In genomic region chr3:36309092-36309491, GRCh38 we compare ENCODE assay signal across 23 cellular contexts.
"Had no signal": no experiment of that assay in that cellular context is flagged by ENCODE, and none has a peak within 500 bp of the region (broad histone marks: within the 10 kb centered on the region; RNA-seq: fewer than 3 reads in every experiment).

No MANE protein-coding gene starts in this region.

- H3K9me3 ChIP-seq: colonic mucosa, esophagus muscularis mucosa, esophagus squamous epithelium, gastrocnemius medialis, gastroesophageal sphincter, heart left ventricle had no signal

- H3K36me3 ChIP-seq: colonic mucosa, esophagus muscularis mucosa, esophagus squamous epithelium, gastrocnemius medialis, gastroesophageal sphincter, heart left ventricle, heart right ventricle had no signal

- H3K27me3 ChIP-seq: colonic mucosa, dorsolateral prefrontal cortex, esophagus muscularis mucosa, esophagus squamous epithelium, foreskin keratinocyte, gastrocnemius medialis, gastroesophageal sphincter, heart left ventricle, heart right ventricle had no signal

- DNase-seq: colonic mucosa; cortex of kidney; dermis blood vessel endothelial cell; dorsolateral prefrontal cortex; effector CD4-positive, alpha-beta T cell; effector CD8-positive, alpha-beta T cell; effector memory CD4-positive, alpha-beta T cell; effector memory CD8-positive, alpha-beta T cell; endodermal cell; erythroblast; esophagus squamous epithelium; foreskin melanocyte; gastrocnemius medialis; glutamatergic neuron; head of caudate nucleus; heart left ventricle; heart right ventricle had no signal

- H3K4me3 ChIP-seq: colonic mucosa, coronary artery, dorsolateral prefrontal cortex, esophagus muscularis mucosa, esophagus squamous epithelium, gastrocnemius medialis, gastroesophageal sphincter, heart left ventricle, heart right ventricle had no signal

- H3K4me1 ChIP-seq: colonic mucosa, esophagus muscularis mucosa, esophagus squamous epithelium, foreskin keratinocyte, gastrocnemius medialis, gastroesophageal sphincter, heart left ventricle, heart right ventricle had no signal

- ATAC-seq: effector memory CD8-positive, alpha-beta T cell; esophagus mucosa; foreskin keratinocyte; gastrocnemius medialis; gastroesophageal sphincter; heart left ventricle; heart right ventricle had no signal

- H3K27ac ChIP-seq: colonic mucosa, coronary artery, dorsolateral prefrontal cortex, epithelial cell of prostate, esophagus muscularis mucosa, esophagus squamous epithelium, foreskin keratinocyte, gastrocnemius medialis, gastroesophageal sphincter, heart left ventricle, heart right ventricle had no signal
